Comparison of ENCODE assay signal across 1 cellular context in genomic region chr7:101817031-101817929, GRCh38.
TF ChIP-seq lines count a peak whose summit lies in the region.

Gene CUX1 (plus strand): TSS chr7:101817626. CDS start chr7:101817640, 14 bp downstream.

TF ChIP-seq in GM23338, 12 proteins besides CTCF, POLR2A, EP300 and RAD21:
- TF ChIP-seq ZNF462 (CRISPR knock-in tag; IDR thresholded peaks at IDR 0.05) (no peak), JUNB (IDR thresholded peaks at IDR 0.05; ENCODE audit: unreplicated experiment) (no peak), NANOG (IDR thresholded peaks at IDR 0.05; ENCODE audit: borderline replicate concordance) (no peak), POLR2AphosphoS5 (IDR thresholded peaks at IDR 0.05; ENCODE audit: low read depth) (no peak), EZH2 (IDR thresholded peaks at IDR 0.05; ENCODE audit: low read depth, unreplicated experiment) (no peak), REST (IDR thresholded peaks at IDR 0.05; ENCODE audit: unreplicated experiment) (no peak), CREB1 (CRISPR knock-in tag; IDR thresholded peaks at IDR 0.05; ENCODE audit: low read depth) (no peak), ZNF114 (CRISPR knock-in tag; IDR thresholded peaks at IDR 0.05) (no peak), STAT1 (IDR thresholded peaks at IDR 0.05; ENCODE audit: unreplicated experiment) (no peak), ZNF331 (CRISPR knock-in tag; IDR thresholded peaks at IDR 0.05; ENCODE audit: low read depth) (no peak), EZH2phosphoT487 (IDR thresholded peaks at IDR 0.05; ENCODE audit: unreplicated experiment) (no peak), ETS1 (IDR thresholded peaks at IDR 0.05) (no peak)
